14 cellular contexts compared by ENCODE assay signal in the genomic region with DNA sequence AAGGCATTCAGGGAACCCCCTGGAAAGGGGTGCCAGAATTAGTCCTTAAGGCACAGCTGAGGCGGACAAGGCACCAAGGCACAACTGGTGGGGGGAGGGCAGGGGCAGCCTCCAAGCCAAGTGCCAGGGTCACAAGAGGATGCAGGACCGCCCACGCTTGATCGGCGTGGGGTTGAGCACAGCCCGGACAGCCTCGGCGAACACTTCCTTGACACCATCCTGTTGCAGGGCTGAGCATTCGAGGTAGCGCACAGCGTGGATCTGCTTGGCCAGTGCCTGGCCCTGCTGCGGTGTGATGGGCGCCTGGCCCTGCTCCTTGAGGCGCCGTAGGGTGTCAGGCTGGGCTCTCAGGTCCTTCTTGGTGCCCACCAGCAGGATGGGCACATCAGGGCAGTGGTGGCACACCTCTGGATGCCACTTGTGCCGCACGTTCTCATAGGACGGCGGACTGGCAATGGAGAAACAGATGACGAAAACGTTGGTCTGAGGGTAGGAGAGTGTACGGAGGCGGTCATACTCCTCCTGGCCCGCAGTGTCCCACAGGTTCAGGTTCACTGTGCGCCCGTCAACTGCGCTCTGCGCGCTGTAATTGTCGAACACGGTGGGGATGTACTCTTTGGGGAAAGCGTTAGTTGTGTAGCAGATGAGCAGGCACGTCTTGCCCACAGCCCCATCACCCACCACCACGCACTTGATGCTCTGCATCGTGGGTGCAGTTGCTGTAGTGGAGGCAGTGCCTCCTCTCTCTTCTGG. TPM values are rescaled to one million over a fixed set of nuclear protein-coding genes. Genes with fewer than 3 reads are reported as not detected.
A peak's percentile ranks its signal among the peaks of the same experiment; 100 is the strongest.
DNase-seq lines count a peak whose midpoint lies in the region; ATAC-seq, FAIRE-seq and TF ChIP-seq lines count a peak whose summit lies in the region.
"Had no signal": no experiment of that assay in that cellular context is flagged by ENCODE, and none has a peak within 500 bp of the region (broad histone marks: within the 10 kb centered on the region; RNA-seq: fewer than 3 reads in every experiment).

No MANE protein-coding gene starts in this region.

- peaks cover 29 to 39% of the 10 kb centered on the region in 2 donors for H3K4me1 ChIP-seq in naive thymus-derived CD4-positive, alpha-beta T cell (ENCODE audit: control insufficient read depth in 2 of 2, insufficient read depth in 2 of 2, low read length in 2 of 2)

- no peak overlapping the region for H3K4me3 ChIP-seq in naive thymus-derived CD4-positive, alpha-beta T cell (ENCODE audit: low read length)

- peak; percentile 65 for DNase-seq in Ammon's horn (ENCODE audit: low spot score)
- DNase-seq in GM13976 (ENCODE audit: low spot score) = peak; percentile 9
- DNase-seq in activated T-helper 2 cell treated with anti-CD3 and anti-CD28 coated beads, Interferon-gamma antibody, Interleukin-2, Interleukin-4, amounts not matched to agents 10 μg/mL and 5 μg/mL and 100 μg/mL, durations not matched to agents 14 hours and 24 hours and 36 hours (ENCODE audit: low spot score) = no peak
- no peak for DNase-seq in naive thymus-derived CD4-positive, alpha-beta T cell
- DNase-seq in RCC 7860 (ENCODE audit: low spot score) = no peak
- DNase-seq in NCI-H1417 (lab: John Stamatoyannopoulos, UW) = no peak
- DNase-seq in cardiac septum (ENCODE audit: low spot score) = no peak
- DNase-seq: activated effector memory CD4-positive, alpha-beta T cell treated with anti-CD3 and anti-CD28 coated beads, Interleukin-2, amount 50 U/mL, for 16 hours; erythroblast; mesendoderm; MV-4-11; NCI-H748 treated with DMSO at 0.1 percent for 48 hours had no signal

- no peaks in the 10 kb centered on the region for H3K9me3 ChIP-seq in naive thymus-derived CD4-positive, alpha-beta T cell (ENCODE audit: control insufficient read depth in 2 of 3, low read length in 3 of 3)

- in situ Hi-C loops in GM13976 (cut with MboI; ENCODE audit: low sequenced_read_pairs, unreplicated experiment) = no loop called here

- peaks cover 2 to 59% (median 5%) of the 10 kb centered on the region in 3 experiments for H3K36me3 ChIP-seq in naive thymus-derived CD4-positive, alpha-beta T cell (ENCODE audit: control insufficient read depth in 2 of 3, insufficient read depth in 3 of 3, low read length in 3 of 3)

- POLR2A ChIA-PET in naive thymus-derived CD4-positive, alpha-beta T cell (lab: Charles Lee) = interaction anchor here (0.6 to 17.9 kb wide), 7 partner anchors 7 to 62 kb away, joined by 3 to 399 read pairs (median 6); a partner anchor contains a TSS

- no peaks in the 10 kb centered on the region for H3K9me3 Mint-ChIP-seq in activated T-helper 2 cell treated with anti-CD3 and anti-CD28 coated beads, Interferon-gamma antibody, Interleukin-2, Interleukin-4, amounts not matched to agents 10 μg/mL and 5 μg/mL and 100 μg/mL, durations not matched to agents 14 hours and 24 hours and 36 hours
- no peaks in the 10 kb centered on the region for H3K9me3 Mint-ChIP-seq in naive thymus-derived CD4-positive, alpha-beta T cell

- no peaks in the 10 kb centered on the region for H3K27me3 ChIP-seq in naive thymus-derived CD4-positive, alpha-beta T cell (ENCODE audit: control insufficient read depth in 2 of 2, insufficient read depth in 2 of 2, low read length in 2 of 2)

- peaks cover 50% of the 10 kb centered on the region for H3K4me1 Mint-ChIP-seq in activated T-helper 2 cell treated with anti-CD3 and anti-CD28 coated beads, Interferon-gamma antibody, Interleukin-2, Interleukin-4, amounts not matched to agents 10 μg/mL and 5 μg/mL and 100 μg/mL, durations not matched to agents 14 hours and 24 hours and 36 hours (ENCODE audit: low read depth)
- peaks cover 37 to 73% (median 67%) of the 10 kb centered on the region in 7 donors for H3K4me1 Mint-ChIP-seq in naive thymus-derived CD4-positive, alpha-beta T cell

- intact Hi-C loops in activated T-helper 2 cell treated with anti-CD3 and anti-CD28 coated beads, Interferon-gamma antibody, Interleukin-2, Interleukin-4, amounts not matched to agents 10 μg/mL and 5 μg/mL and 100 μg/mL, durations not matched to agents 14 hours and 24 hours and 36 hours (cut with micrococcal nuclease) = no loop called here
- intact Hi-C loops in naive thymus-derived CD4-positive, alpha-beta T cell (cut with micrococcal nuclease) = no loop called here
- intact Hi-C loops in cardiac septum (cut with DNase I) = no loop called here

- CTCF ChIA-PET in naive thymus-derived CD4-positive, alpha-beta T cell (lab: Charles Lee) = interaction anchor here (1.2 to 4.0 kb wide), 2 partner anchors 9 to 14 kb away, joined by 3 to 20 read pairs; a partner anchor contains a TSS

- H3K27ac Mint-ChIP-seq in activated T-helper 2 cell treated with anti-CD3 and anti-CD28 coated beads, Interferon-gamma antibody, Interleukin-2, Interleukin-4, amounts not matched to agents 10 μg/mL and 5 μg/mL and 100 μg/mL, durations not matched to agents 14 hours and 24 hours and 36 hours = peak overlapping the region; percentile 14
- peak overlapping the region in 6 of 9 donors; percentile 21 to 89 (median 86) for H3K27ac Mint-ChIP-seq in naive thymus-derived CD4-positive, alpha-beta T cell

- no peak for FAIRE-seq in RCC 7860 (lab: Jason Lieb, UNC)
- FAIRE-seq: urothelium cell line had no signal

- H3K36me3 Mint-ChIP-seq in activated T-helper 2 cell treated with anti-CD3 and anti-CD28 coated beads, Interferon-gamma antibody, Interleukin-2, Interleukin-4, amounts not matched to agents 10 μg/mL and 5 μg/mL and 100 μg/mL, durations not matched to agents 14 hours and 24 hours and 36 hours (ENCODE audit: low read depth) = peaks cover 80% of the 10 kb centered on the region
- H3K36me3 Mint-ChIP-seq in naive thymus-derived CD4-positive, alpha-beta T cell = peaks cover 0 to 24% (median 20%) of the 10 kb centered on the region in 5 donors

- no peak overlapping the region for H3K4me3 Mint-ChIP-seq in activated T-helper 2 cell treated with anti-CD3 and anti-CD28 coated beads, Interferon-gamma antibody, Interleukin-2, Interleukin-4, amounts not matched to agents 10 μg/mL and 5 μg/mL and 100 μg/mL, durations not matched to agents 14 hours and 24 hours and 36 hours (ENCODE audit: low read depth)
- no peak overlapping the region for H3K4me3 Mint-ChIP-seq in naive thymus-derived CD4-positive, alpha-beta T cell

- ATAC-seq in naive thymus-derived CD4-positive, alpha-beta T cell = no peak
- no peak for ATAC-seq in HG03280 (IDR thresholded peaks at IDR 0.05; ENCODE audit: unreplicated experiment)

- H3K27me3 Mint-ChIP-seq in activated T-helper 2 cell treated with anti-CD3 and anti-CD28 coated beads, Interferon-gamma antibody, Interleukin-2, Interleukin-4, amounts not matched to agents 10 μg/mL and 5 μg/mL and 100 μg/mL, durations not matched to agents 14 hours and 24 hours and 36 hours (ENCODE audit: low read depth) = no peaks in the 10 kb centered on the region
- H3K27me3 Mint-ChIP-seq in naive thymus-derived CD4-positive, alpha-beta T cell = no peaks in the 10 kb centered on the region

- TF ChIP-seq CTCF in GM13976 (IDR thresholded peaks at IDR 0.05; ENCODE audit: borderline replicate concordance, control extremely low read depth, extremely low read depth, insufficient read depth, missing control alignments) = no peak

- no peak overlapping the region for H3K27ac ChIP-seq in naive thymus-derived CD4-positive, alpha-beta T cell (ENCODE audit: low read depth, low read length)

RNA-seq across cellular contexts. Expression of a gene that starts 13.1 kb away (rescaled TPM):
- 174 and 177 TPM in 2 replicates for total RNA-seq in activated T-helper 2 cell treated with anti-CD3 and anti-CD28 coated beads, Interferon-gamma antibody, Interleukin-2, Interleukin-4, amounts not matched to agents 10 μg/mL and 5 μg/mL and 100 μg/mL, durations not matched to agents 14 hours and 24 hours and 36 hours
- total RNA-seq in naive thymus-derived CD4-positive, alpha-beta T cell = 100 to 1,000 TPM in 2 of 5 experiments, 10 to 100 TPM in 3; 89.4 to 147 (median 96.3) TPM
- polyA plus RNA-seq in naive thymus-derived CD4-positive, alpha-beta T cell = 100 to 1,000 TPM; 133 to 220 TPM
- total RNA-seq in cardiac septum = 27.5 TPM

RNA-seq across cellular contexts. Expression of a gene that starts 19.2 kb away (rescaled TPM):
- 23.8 and 30.3 TPM in 2 replicates for total RNA-seq in activated T-helper 2 cell treated with anti-CD3 and anti-CD28 coated beads, Interferon-gamma antibody, Interleukin-2, Interleukin-4, amounts not matched to agents 10 μg/mL and 5 μg/mL and 100 μg/mL, durations not matched to agents 14 hours and 24 hours and 36 hours
- 10 to 100 TPM; 20.8 to 28.3 (median 26.1) TPM for total RNA-seq in naive thymus-derived CD4-positive, alpha-beta T cell
- 10 to 100 TPM; 24.2 to 27.8 TPM for polyA plus RNA-seq in naive thymus-derived CD4-positive, alpha-beta T cell
- total RNA-seq in cardiac septum = 22.7 TPM

RNA-seq across cellular contexts. Expression of a gene that starts 27.9 kb away (rescaled TPM):
- total RNA-seq in activated T-helper 2 cell treated with anti-CD3 and anti-CD28 coated beads, Interferon-gamma antibody, Interleukin-2, Interleukin-4, amounts not matched to agents 10 μg/mL and 5 μg/mL and 100 μg/mL, durations not matched to agents 14 hours and 24 hours and 36 hours = 77.6 and 78.0 TPM in 2 replicates
- total RNA-seq in naive thymus-derived CD4-positive, alpha-beta T cell = 100 to 1,000 TPM in 3 of 5 experiments, 10 to 100 TPM in 2; 95.6 to 117 (median 103) TPM
- 10 to 100 TPM; 38.4 to 43.6 TPM for polyA plus RNA-seq in naive thymus-derived CD4-positive, alpha-beta T cell
- 40.4 TPM for total RNA-seq in cardiac septum

RNA-seq across cellular contexts. Expression of a gene that starts 30.3 kb away (rescaled TPM):
- 123 and 131 TPM in 2 replicates for total RNA-seq in activated T-helper 2 cell treated with anti-CD3 and anti-CD28 coated beads, Interferon-gamma antibody, Interleukin-2, Interleukin-4, amounts not matched to agents 10 μg/mL and 5 μg/mL and 100 μg/mL, durations not matched to agents 14 hours and 24 hours and 36 hours
- 100 to 1,000 TPM; 103 to 137 (median 120) TPM for total RNA-seq in naive thymus-derived CD4-positive, alpha-beta T cell
- polyA plus RNA-seq in naive thymus-derived CD4-positive, alpha-beta T cell = 10 to 100 TPM; 45.0 to 71.5 TPM
- 49.6 TPM for total RNA-seq in cardiac septum

Comparison
In these comparisons a context has a peak if more than half of its experiments do, and no peak if none do; other contexts are left out.
1. DNase-seq: peak in Ammon's horn (single experiment) and GM13976 (single experiment); none in activated T-helper 2 cell treated with anti-CD3 and anti-CD28 coated beads, Interferon-gamma antibody, Interleukin-2, Interleukin-4, amounts not matched to agents 10 μg/mL and 5 μg/mL and 100 μg/mL, durations not matched to agents 14 hours and 24 hours and 36 hours (single experiment), naive thymus-derived CD4-positive, alpha-beta T cell (0 of 9), RCC 7860 (single experiment), NCI-H1417 (0 of 3) and cardiac septum (single experiment).